ENCODE assay signal across 21 cellular contexts in genomic region chr13:98223741-98224140, GRCh38. TPM values are rescaled to one million over a fixed set of nuclear protein-coding genes. Genes with fewer than 3 reads are reported as not detected.
DNase-seq lines count a peak whose midpoint lies in the region; ATAC-seq, FAIRE-seq and TF ChIP-seq lines count a peak whose summit lies in the region.
"Had no signal": no experiment of that assay in that cellular context is flagged by ENCODE, and none has a peak within 500 bp of the region (broad histone marks: within the 10 kb centered on the region; RNA-seq: fewer than 3 reads in every experiment).

No MANE protein-coding gene starts in this region.

- H3K9me3 Mint-ChIP-seq in nephron progenitor cell = peaks cover 28% of the 10 kb centered on the region
- H3K9me3 Mint-ChIP-seq in natural killer cell = no peaks in the 10 kb centered on the region
- H3K9me3 Mint-ChIP-seq: CD8-positive, alpha-beta T cell had no signal

- no peak for TF ChIP-seq CTCF in IMR-90 (conservative IDR thresholded peaks at IDR 0.05; ENCODE audit: low read depth, low read length)
- no peak for TF ChIP-seq CTCF in kidney (IDR thresholded peaks at IDR 0.05; ENCODE audit: borderline replicate concordance, extremely low read depth, insufficient read depth)
- TF ChIP-seq CTCF in nephron progenitor cell (IDR thresholded peaks at IDR 0.05) = no peak
- no peak for TF ChIP-seq CTCF in gastrocnemius medialis (IDR thresholded peaks at IDR 0.05 in 4 of 5, conservative IDR thresholded peaks at IDR 0.05 in 1 of 5)
- no peak for TF ChIP-seq CTCF in natural killer cell (IDR thresholded peaks at IDR 0.05)

- POLR2A ChIA-PET in IMR-90 (lab: Charles Lee; ENCODE audit: unreplicated experiment) = no interaction called here

- H3K4ac ChIP-seq in IMR-90 (ENCODE audit: low read depth, low read length) = no peak overlapping the region

- 0 out of 2 replicates have a peak overlapping the region, but pooled peaks have one; percentile 39 for H2BK120ac ChIP-seq in IMR-90 (ENCODE audit: low read depth, low read length)

- H3K27ac ChIP-seq in IMR-90 (ENCODE audit: insufficient read depth, low read length) (no peak overlapping the region), kidney (ENCODE audit: low read depth in 2 of 2, low read length in 2 of 2) (peak overlapping the region; percentile 1 to 54), gastrocnemius medialis (no peak overlapping the region)
- H3K27ac ChIP-seq: A549, BLaER1, Peyer's patch, SJSA1 had no signal

- peaks cover 33% of the 10 kb centered on the region for H3K9me1 ChIP-seq in IMR-90 (ENCODE audit: insufficient read depth, low read length)

- H3K4me3 ChIP-seq in IMR-90 (ENCODE audit: insufficient read depth, low read depth, low read length) = no peak overlapping the region
- H3K4me3 ChIP-seq in kidney (ENCODE audit: low read length in 2 of 2) = no peak overlapping the region
- no peak overlapping the region for H3K4me3 ChIP-seq in gastrocnemius medialis
- H3K4me3 ChIP-seq: A549, BLaER1, K562, Peyer's patch, SJSA1 had no signal

- FAIRE-seq in kidney (lab: Jason Lieb, UNC) = no peak
- FAIRE-seq: A549, K562 had no signal

- no peak overlapping the region; the same call in 1 of the 2 replicates for H2AK5ac ChIP-seq in IMR-90 (ENCODE audit: low read depth, low read length)

- no peak overlapping the region for H2BK5ac ChIP-seq in IMR-90 (ENCODE audit: low read depth, low read length, poor library complexity, severe bottlenecking)

- no peak overlapping the region for H3K14ac ChIP-seq in IMR-90 (replicated peaks; ENCODE audit: low read depth, low read length)

- no peak overlapping the region for H2AK9ac ChIP-seq in IMR-90 (replicated peaks; ENCODE audit: low read depth, low read length, poor library complexity)

- H3K4me3 Mint-ChIP-seq in nephron progenitor cell (no peak overlapping the region), natural killer cell (no peak overlapping the region)
- H3K4me3 Mint-ChIP-seq: CD8-positive, alpha-beta T cell; H9 had no signal

- H3K36me3 Mint-ChIP-seq in nephron progenitor cell (ENCODE audit: low read depth) = peaks cover 64% of the 10 kb centered on the region
- no peaks in the 10 kb centered on the region for H3K36me3 Mint-ChIP-seq in natural killer cell
- H3K36me3 Mint-ChIP-seq: CD8-positive, alpha-beta T cell had no signal

- peak; percentile 69 for DNase-seq in Caki2 (ENCODE audit: low read depth)
- DNase-seq in IMR-90 = no peak
- no peak for DNase-seq in kidney
- no peak for DNase-seq in nephron progenitor cell
- DNase-seq in stimulated activated naive CD8-positive, alpha-beta T cell treated with anti-CD3 and anti-CD28 coated beads, Interleukin-15, Interleukin-2, amounts not matched to agents 100 U/mL and 50 U/mL, for 24 hours = no peak
- no peak for DNase-seq in gastrocnemius medialis
- DNase-seq in natural killer cell = no peak
- DNase-seq: CD8-positive, alpha-beta T cell; H9; NCI-H1417 treated with DMSO at 0.1 percent for 48 hours; NCI-H2029; NCI-H2171 treated with DMSO at 0.1 percent for 48 hours; NCI-H446; NCI-H526 treated with DMSO at 0.1 percent for 48 hours; NK-92 treated with Interleukin-12 subunit alpha and Interleukin-12 subunit beta, amount 100 ng/mL, for 24 hours; Peyer's patch had no signal

- ATAC-seq in IMR-90 (ENCODE audit: low read depth) = no peak
- ATAC-seq in stimulated activated naive CD8-positive, alpha-beta T cell treated with anti-CD3 and anti-CD28 coated beads, Interleukin-15, Interleukin-2, amounts not matched to agents 100 U/mL and 50 U/mL, for 24 hours = no peak
- ATAC-seq in gastrocnemius medialis = no peak
- no peak for ATAC-seq in GM21786 (IDR thresholded peaks at IDR 0.05; ENCODE audit: unreplicated experiment)
- no peak for ATAC-seq in natural killer cell
- ATAC-seq: A549; CD8-positive, alpha-beta T cell had no signal

- peaks cover 15% of the 10 kb centered on the region; the same call in 1 of the 2 replicates for H4K20me1 ChIP-seq in IMR-90 (ENCODE audit: insufficient read depth, low read length)
- H4K20me1 ChIP-seq: BLaER1 had no signal

- H2AFZ ChIP-seq in IMR-90 (replicated peaks; ENCODE audit: low read length, poor library complexity) = no peak overlapping the region

- H3K9me3 ChIP-seq in IMR-90 (ENCODE audit: control insufficient read depth, insufficient read depth, low read length) (no peaks in the 10 kb centered on the region), kidney (ENCODE audit: control insufficient read depth in 1 of 2, low read length in 2 of 2) (no peaks in the 10 kb centered on the region), gastrocnemius medialis (no peaks in the 10 kb centered on the region)
- H3K9me3 ChIP-seq: A549, Peyer's patch had no signal

- no peak overlapping the region for H4K8ac ChIP-seq in IMR-90 (ENCODE audit: low read depth in 2 of 2, low read length in 2 of 2)

- H3K4me2 ChIP-seq in IMR-90 (ENCODE audit: low read depth, low read length) = no peak overlapping the region
- H3K4me2 ChIP-seq: A549, BLaER1 had no signal

- H3K4me1 ChIP-seq in IMR-90 (ENCODE audit: control insufficient read depth, insufficient read depth, low read length) = peaks cover 29% of the 10 kb centered on the region
- peaks cover 34 to 41% of the 10 kb centered on the region in 2 donors for H3K4me1 ChIP-seq in kidney (ENCODE audit: control insufficient read depth in 1 of 2, insufficient read depth in 1 of 2, low read depth in 1 of 2, low read length in 2 of 2)
- H3K4me1 ChIP-seq in gastrocnemius medialis = no peaks in the 10 kb centered on the region
- H3K4me1 ChIP-seq: A549, Peyer's patch had no signal

- H3K27ac Mint-ChIP-seq in nephron progenitor cell (peak overlapping the region; percentile 45), natural killer cell (no peak overlapping the region)
- H3K27ac Mint-ChIP-seq: CD8-positive, alpha-beta T cell; H9 had no signal

- H3K9ac ChIP-seq in IMR-90 (ENCODE audit: low read depth, low read length) = no peak overlapping the region
- no peak overlapping the region for H3K9ac ChIP-seq in kidney (ENCODE audit: low read length in 2 of 2)
- H3K9ac ChIP-seq: BLaER1 had no signal

- peaks cover 66 to 89% of the 10 kb centered on the region in 2 experiments for H3K79me1 ChIP-seq in IMR-90 (ENCODE audit: low read depth in 1 of 2, low read length in 2 of 2)

- H2BK20ac ChIP-seq in IMR-90 (ENCODE audit: low read depth, low read length) = no peak overlapping the region

- CTCF ChIA-PET in IMR-90 (lab: Yijun Ruan, JAX) = interaction anchor here (1.1 kb wide), 1 partner anchor 39 kb away, joined by 3 read pairs; no protein-coding TSS in a partner anchor

- in situ Hi-C loops in Caki2 (cut with HindIII; ENCODE audit: low pct_unique_long_range_greater_than_20kb, low sequenced_read_pairs) (no loop called here), IMR-90 (cut with MboI; ENCODE audit: low sequenced_read_pairs) (no loop called here), gastrocnemius medialis (cut with MboI; ENCODE audit: low sequenced_read_pairs in 4 of 4) (no loop called here)

- H3K4me1 Mint-ChIP-seq in nephron progenitor cell = peaks cover 59% of the 10 kb centered on the region
- H3K4me1 Mint-ChIP-seq in natural killer cell = no peaks in the 10 kb centered on the region

- TF ChIP-seq RAD21 in IMR-90 (IDR thresholded peaks at IDR 0.05; ENCODE audit: low read length) = no peak

- H3K36me3 ChIP-seq in IMR-90 (ENCODE audit: control insufficient read depth, insufficient read depth, low read length) (peaks cover 12% of the 10 kb centered on the region), kidney (ENCODE audit: control insufficient read depth in 1 of 2, insufficient read depth in 2 of 2, low read length in 2 of 2) (no peaks in the 10 kb centered on the region), gastrocnemius medialis (no peaks in the 10 kb centered on the region)
- H3K36me3 ChIP-seq: Peyer's patch had no signal

- H2BK15ac ChIP-seq in IMR-90 (ENCODE audit: low read depth, low read length) = no peak overlapping the region

- dilution Hi-C loops in IMR-90 (cut with HindIII; ENCODE audit: low sequenced_read_pairs, unreplicated experiment) = no loop called here

- H3K27me3 ChIP-seq in IMR-90 (ENCODE audit: control insufficient read depth, insufficient read depth, low read length) = no peaks in the 10 kb centered on the region
- H3K27me3 ChIP-seq in gastrocnemius medialis = no peaks in the 10 kb centered on the region
- H3K27me3 ChIP-seq: BLaER1, Peyer's patch, SJSA1 had no signal

- BruUV-seq in IMR-90 (replicated peaks; lab: Mats Ljungman, UMichigan) = no TSS peak

- TF ChIP-seq POLR2A in IMR-90 (IDR thresholded peaks at IDR 0.05; ENCODE audit: low read depth, low read length) (no peak), gastrocnemius medialis (IDR thresholded peaks at IDR 0.05) (no peak)

- H3K27me3 Mint-ChIP-seq in nephron progenitor cell (ENCODE audit: low read depth, poor library complexity) (no peaks in the 10 kb centered on the region), natural killer cell (ENCODE audit: low read depth in 2 of 2) (no peaks in the 10 kb centered on the region)

- no peak overlapping the region for H3K18ac ChIP-seq in IMR-90 (ENCODE audit: low read depth, low read length)

- intact Hi-C loops in IMR-90 (cut with micrococcal nuclease) = no loop called here
- intact Hi-C loops in kidney (cut with DNase I) = no loop called here
- intact Hi-C loops in gastrocnemius medialis (cut with DNase I; ENCODE audit: low total_unique reads) = no loop called here
- intact Hi-C loops in natural killer cell (cut with micrococcal nuclease) = no loop called here

- 0 out of 2 replicates have a peak overlapping the region, but pooled peaks have one; percentile 30 for H4K5ac ChIP-seq in IMR-90 (ENCODE audit: low read depth, low read length)

- 0 out of 2 replicates have a peak overlapping the region, but pooled peaks have one; percentile 1 for H3K23ac ChIP-seq in IMR-90 (ENCODE audit: low read depth, low read length)

- peak overlapping the region; percentile 4; the same call in 1 of the 2 replicates for H4K91ac ChIP-seq in IMR-90 (ENCODE audit: insufficient read depth, low read depth, low read length)

- no peak overlapping the region for H3K56ac ChIP-seq in IMR-90 (ENCODE audit: extremely low read depth, insufficient read depth, low read length)

TF ChIP-seq in IMR-90, 13 proteins besides CTCF, POLR2A, EP300 and RAD21 (continues in another document):
- TF ChIP-seq RFX5 (IDR thresholded peaks at IDR 0.05; ENCODE audit: low read depth, low read length) (no peak), MAFK (IDR thresholded peaks at IDR 0.05; ENCODE audit: low read depth, low read length) (no peak), FOS (IDR thresholded peaks at IDR 0.05; ENCODE audit: low read depth, low read length) (no peak), NFE2L2 (IDR thresholded peaks at IDR 0.05; ENCODE audit: low read depth, low read length) (no peak), SMC3 (IDR thresholded peaks at IDR 0.05; ENCODE audit: low read depth, low read length) (no peak), MXI1 (IDR thresholded peaks at IDR 0.05; ENCODE audit: borderline replicate concordance, low read depth, low read length) (no peak)

RNA-seq across cellular contexts. Expression of gene RNF113B, which starts 46.7 kb away (rescaled TPM):
- not detected in 2 replicates for total RNA-seq in Caki2 (2014; rRNA removed; shearing (Covaris generic); ENCODE audit: low replicate concordance)
- total RNA-seq in IMR-90 (2012; rRNA removed) = not detected in 2 replicates
- not detected in 2 replicates for polyA plus RNA-seq in IMR-90 (2012; rRNA removed)
- polyA plus RNA-seq in IMR-90 (2012; cell fraction: cytosol; rRNA removed) = not detected in 2 replicates
- not detected in 2 replicates for polyA plus RNA-seq in IMR-90 (2012; cell fraction: nucleus; rRNA removed; ENCODE audit: low replicate concordance)
- total RNA-seq in kidney = not detected
- not detected for polyA plus RNA-seq in kidney (ENCODE audit: insufficient read depth, low read depth, low replicate concordance)
- not detected for total RNA-seq in gastrocnemius medialis
- total RNA-seq in natural killer cell = not detected
- total RNA-seq: CD8-positive, alpha-beta T cell; H9; K562; Peyer's patch; SJSA1 had no signal
- polyA plus RNA-seq: A549 had no signal

Comparison
In these comparisons a context has a peak if more than half of its experiments do, and no peak if none do; other contexts are left out.
1. H3K27ac ChIP-seq: peak in kidney (2 of 2); none in IMR-90 (single experiment) and gastrocnemius medialis (0 of 4).